ENCODE assay signal across 22 cellular contexts in the genomic region with DNA sequence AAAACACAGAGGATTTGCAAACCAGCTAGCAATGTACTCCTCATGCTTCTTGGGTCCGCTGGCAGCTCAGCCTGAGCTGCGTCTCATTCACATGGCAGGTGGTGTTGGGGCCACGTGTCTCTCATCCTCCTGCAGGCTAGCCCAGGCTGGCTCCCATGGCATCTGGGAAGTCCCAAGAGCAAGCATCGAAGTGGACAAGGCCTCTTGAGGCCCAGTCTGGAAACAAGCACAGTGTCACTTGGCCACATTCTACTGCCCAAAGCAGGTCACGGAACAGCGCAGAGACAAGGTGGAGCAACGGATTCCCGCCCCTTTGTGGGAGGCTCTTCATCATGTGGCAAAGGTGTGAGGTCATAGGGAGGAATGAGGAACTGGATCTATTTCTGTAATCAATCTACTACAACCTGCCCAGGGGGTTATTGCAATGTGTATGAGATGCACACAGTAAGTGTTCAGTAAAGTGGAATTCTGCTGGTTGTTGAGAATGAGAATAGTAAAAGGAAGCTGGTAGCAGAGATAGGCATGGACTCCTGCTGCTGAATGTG.
"Had no signal": no experiment of that assay in that cellular context is flagged by ENCODE, and none has a peak within 500 bp of the region (broad histone marks: within the 10 kb centered on the region; RNA-seq: fewer than 3 reads in every experiment).

No MANE protein-coding gene starts in this region.

- H3K9me3 ChIP-seq: esophagus muscularis mucosa, gastroesophageal sphincter, heart left ventricle, left ventricle myocardium inferior, ovary, right lobe of liver, suprapubic skin, transverse colon, vagina had no signal

- H3K9me3 Mint-ChIP-seq: activated naive CD4-positive, alpha-beta T cell treated with anti-CD3 and anti-CD28 coated beads, Interleukin-2, amount 50 U/mL, for 72 hours; activated T-helper 1 cell treated with anti-CD3 and anti-CD28 coated beads, Interleukin-12 subunit alpha, Interleukin-12 subunit beta, Interleukin-2, Interleukin-4 antibody, amounts not matched to agents 30 ng/mL and 10 ng/mL and 1 ng/mL, durations not matched to agents 14 hours and 24 hours and 36 hours; dendritic cell treated with granulocyte-macrophage colony-stimulating factor and Interleukin-4, amounts not matched to agents 40 ng/mL and 50 ng/mL, for 4 days; neural crest cell; stimulated activated naive CD8-positive, alpha-beta T cell treated with anti-CD3 and anti-CD28 coated beads, Interleukin-15, Interleukin-2, amounts not matched to agents 100 ng/mL and 50 ng/mL, for 24 hours had no signal

- H3K27ac ChIP-seq: esophagus muscularis mucosa, gastroesophageal sphincter, heart left ventricle, left ventricle myocardium inferior, ovary, right lobe of liver, suprapubic skin, transverse colon, vagina had no signal

- H3K27ac Mint-ChIP-seq: activated naive CD4-positive, alpha-beta T cell treated with anti-CD3 and anti-CD28 coated beads, Interleukin-2, amount 50 U/mL, for 72 hours; activated T-helper 1 cell treated with anti-CD3 and anti-CD28 coated beads, Interleukin-12 subunit alpha, Interleukin-12 subunit beta, Interleukin-2, Interleukin-4 antibody, amounts not matched to agents 30 ng/mL and 10 ng/mL and 1 ng/mL, durations not matched to agents 14 hours and 24 hours and 36 hours; dendritic cell treated with granulocyte-macrophage colony-stimulating factor and Interleukin-4, amounts not matched to agents 40 ng/mL and 50 ng/mL, for 4 days; stimulated activated naive CD8-positive, alpha-beta T cell treated with anti-CD3 and anti-CD28 coated beads, Interleukin-15, Interleukin-2, amounts not matched to agents 100 ng/mL and 50 ng/mL, for 24 hours had no signal

- FAIRE-seq: kidney, small intestine, TTC549 had no signal

- H3K4me1 ChIP-seq: right lobe of liver had no signal

- ATAC-seq: activated naive CD4-positive, alpha-beta T cell treated with anti-CD3 and anti-CD28 coated beads, Interleukin-2, amount 50 U/mL, for 72 hours; gastroesophageal sphincter; heart left ventricle; right lobe of liver had no signal

- DNase-seq: activated CD4-positive, alpha-beta T cell treated with anti-CD3 and anti-CD28 coated beads, Interleukin-2, amount 50 U/mL, for 4 hours; activated gamma-delta T cell treated with Interleukin-2 at 50 U/mL for 16 hours; effector CD8-positive, alpha-beta T cell; heart left ventricle; kidney; left ventricle myocardium inferior; ovary; small intestine; stimulated activated CD4-positive, alpha-beta T cell treated with anti-CD3 and anti-CD28 coated beads, Interleukin-15, amount 100 ng/mL, for 24 hours; stimulated activated CD4-positive, alpha-beta T cell treated with anti-CD3 and anti-CD28 coated beads, Interleukin-2, amount 100 ng/mL, for 48 hours; transverse colon had no signal

- H3K36me3 ChIP-seq: esophagus muscularis mucosa, gastroesophageal sphincter, heart left ventricle, left ventricle myocardium inferior, ovary, right lobe of liver, suprapubic skin, transverse colon, vagina had no signal

- H3K4me3 Mint-ChIP-seq: activated T-helper 1 cell treated with anti-CD3 and anti-CD28 coated beads, Interleukin-12 subunit alpha, Interleukin-12 subunit beta, Interleukin-2, Interleukin-4 antibody, amounts not matched to agents 30 ng/mL and 10 ng/mL and 1 ng/mL, durations not matched to agents 14 hours and 24 hours and 36 hours; dendritic cell treated with granulocyte-macrophage colony-stimulating factor and Interleukin-4, amounts not matched to agents 40 ng/mL and 50 ng/mL, for 4 days; neural crest cell; stimulated activated naive CD8-positive, alpha-beta T cell treated with anti-CD3 and anti-CD28 coated beads, Interleukin-15, Interleukin-2, amounts not matched to agents 100 ng/mL and 50 ng/mL, for 24 hours had no signal

- H3K36me3 Mint-ChIP-seq: activated naive CD4-positive, alpha-beta T cell treated with anti-CD3 and anti-CD28 coated beads, Interleukin-2, amount 50 U/mL, for 72 hours had no signal

- H3K4me3 ChIP-seq: esophagus muscularis mucosa, gastroesophageal sphincter, heart left ventricle, left ventricle myocardium inferior, ovary, right lobe of liver, suprapubic skin, transverse colon, vagina had no signal

- H3K27me3 ChIP-seq: ovary, vagina had no signal
